ENCODE assay signal across 10 cellular contexts in genomic region chr3:49876567-49876966, GRCh38. TPM values are rescaled to one million over a fixed set of nuclear protein-coding genes. Genes with fewer than 3 reads are reported as not detected.
"Had no signal": no experiment of that assay in that cellular context is flagged by ENCODE, and none has a peak within 500 bp of the region (broad histone marks: within the 10 kb centered on the region; RNA-seq: fewer than 3 reads in every experiment).

No MANE protein-coding gene starts in this region.

- H3K36me3 ChIP-seq: HAP-1 had no signal

- H2AFZ ChIP-seq: GM23248 had no signal

- H3K9me3 Mint-ChIP-seq: HFFc6 had no signal

- H3K4me3 ChIP-seq: GM23248, HAP-1, K562 had no signal

- H3K27ac Mint-ChIP-seq: HFFc6 had no signal

- H3K27ac ChIP-seq: GM23248 had no signal

- H3K9ac ChIP-seq: GM23248 had no signal

- ATAC-seq: HCT116, K562 had no signal

- H3K4me3 Mint-ChIP-seq: HFFc6 had no signal

- DNase-seq: GM23248, GOT3, H7, HFFc6, KG1 had no signal

- H3K9me3 ChIP-seq: HAP-1 had no signal

RNA-seq across cellular contexts. Expression of gene CAMKV, which starts 6.9 kb away (rescaled TPM):
- total RNA-seq: GM23248, H4, HFFc6, HT-29 had no signal
